Comparison of ENCODE assay signal across 15 cellular contexts in genomic region chr4:11730545-11730944, GRCh38.
DNase-seq lines count a peak whose midpoint lies in the region; ATAC-seq and TF ChIP-seq lines count a peak whose summit lies in the region.
"Had no signal": no experiment of that assay in that cellular context is flagged by ENCODE, and none has a peak within 500 bp of the region (broad histone marks: within the 10 kb centered on the region; RNA-seq: fewer than 3 reads in every experiment).

No MANE protein-coding gene starts in this region.

- H2BK120ac ChIP-seq in trophoblast cell (ENCODE audit: insufficient read depth, low read length, poor library complexity) = no peak overlapping the region

- H3K27me3 ChIP-seq in hepatocyte (no peaks in the 10 kb centered on the region), trophoblast cell (ENCODE audit: insufficient read depth, low read length) (no peaks in the 10 kb centered on the region), esophagus muscularis mucosa (no peaks in the 10 kb centered on the region)

- H3K4me3 ChIP-seq in hepatocyte (no peak overlapping the region), mucosa of descending colon (no peak overlapping the region), trophoblast cell (ENCODE audit: low read depth, low read length) (no peak overlapping the region), esophagus muscularis mucosa (no peak overlapping the region)
- H3K4me3 ChIP-seq: A549 had no signal

- intact Hi-C loops in mucosa of descending colon (cut with DNase I, micrococcal nuclease) = no loop called here
- intact Hi-C loops in esophagus muscularis mucosa (cut with DNase I) = no loop called here

- TF ChIP-seq EP300 in esophagus muscularis mucosa (IDR thresholded peaks at IDR 0.05) = no peak

- H3K4ac ChIP-seq in trophoblast cell (ENCODE audit: low read depth, low read length) = no peak overlapping the region

- 90% methylated on average over 1 of the region's 1 CpG for WGBS in hepatocyte (ENCODE audit: low lambda C conversion rate, missing lambda C conversion rate)
- no CpG with 5 or more reads among the region's 1 CpG for WGBS in trophoblast cell (ENCODE audit: extremely low coverage, insufficient coverage, insufficient read length)
- whole genome bisulfite sequencing in esophagus muscularis mucosa = 89% methylated on average over 1 of the region's 1 CpG

- TF ChIP-seq CTCF in hepatocyte (IDR thresholded peaks at IDR 0.05; ENCODE audit: poor library complexity) = no peak
- TF ChIP-seq CTCF in mucosa of descending colon (IDR thresholded peaks at IDR 0.05) = no peak
- TF ChIP-seq CTCF in esophagus muscularis mucosa (IDR thresholded peaks at IDR 0.05) = no peak

- H3K36me3 ChIP-seq in hepatocyte (replicated peaks; ENCODE audit: insufficient read depth, low read depth) = no peaks in the 10 kb centered on the region
- H3K36me3 ChIP-seq in mucosa of descending colon (ENCODE audit: low read depth) = no peaks in the 10 kb centered on the region
- no peaks in the 10 kb centered on the region for H3K36me3 ChIP-seq in trophoblast cell (ENCODE audit: control insufficient read depth in 1 of 2, insufficient read depth in 2 of 2, low read length in 2 of 2)
- H3K36me3 ChIP-seq in esophagus muscularis mucosa = no peaks in the 10 kb centered on the region

- no peak overlapping the region for H2BK5ac ChIP-seq in trophoblast cell (ENCODE audit: low read depth, low read length, poor library complexity)

- no peak overlapping the region for H2AK5ac ChIP-seq in trophoblast cell (ENCODE audit: low read length)

- H3K23ac ChIP-seq in trophoblast cell (ENCODE audit: low read length) = no peak overlapping the region

- no peaks in the 10 kb centered on the region for H3K79me1 ChIP-seq in trophoblast cell (ENCODE audit: low read length)

- no peaks in the 10 kb centered on the region for H4K20me1 ChIP-seq in hepatocyte (ENCODE audit: insufficient read depth, poor library complexity, severe bottlenecking)

- no peak overlapping the region for H4K8ac ChIP-seq in trophoblast cell (ENCODE audit: low read depth, low read length)

- H2AFZ ChIP-seq in hepatocyte (no peak overlapping the region), trophoblast cell (ENCODE audit: insufficient read depth, low read length, poor library complexity) (no peak overlapping the region)

- no peaks in the 10 kb centered on the region for H3K9me2 ChIP-seq in hepatocyte (replicated peaks; ENCODE audit: insufficient read depth)

- H3K27ac ChIP-seq in hepatocyte (peak overlapping the region; percentile 77), trophoblast cell (ENCODE audit: low read depth, low read length) (no peak overlapping the region), esophagus muscularis mucosa (replicated peaks in 1 of 4) (no peak overlapping the region)
- H3K27ac ChIP-seq: 22Rv1, A549, C4-2B had no signal

- H3K4me2 ChIP-seq in hepatocyte = peak overlapping the region; percentile 36
- no peak overlapping the region for H3K4me2 ChIP-seq in trophoblast cell (ENCODE audit: low read length)
- H3K4me2 ChIP-seq: A549 had no signal

- H3K9ac ChIP-seq in trophoblast cell (ENCODE audit: low read length) = no peak overlapping the region

- H3K79me2 ChIP-seq in hepatocyte (no peaks in the 10 kb centered on the region), trophoblast cell (ENCODE audit: control insufficient read depth, insufficient read depth, low read length, poor library complexity) (no peaks in the 10 kb centered on the region)

- no peak overlapping the region for H4K12ac ChIP-seq in trophoblast cell (ENCODE audit: low read depth, low read length)

- no peak overlapping the region for H2BK12ac ChIP-seq in trophoblast cell (ENCODE audit: low read length)

- peak; percentile 37 for ATAC-seq in mucosa of descending colon
- ATAC-seq: A549 had no signal

- H3K4me1 ChIP-seq in hepatocyte (ENCODE audit: insufficient read depth) (peaks cover 14% of the 10 kb centered on the region), mucosa of descending colon (ENCODE audit: low read depth) (no peaks in the 10 kb centered on the region), trophoblast cell (ENCODE audit: control insufficient read depth in 1 of 2, insufficient read depth in 2 of 2, low read length in 2 of 2) (no peaks in the 10 kb centered on the region), esophagus muscularis mucosa (no peaks in the 10 kb centered on the region)
- H3K4me1 ChIP-seq: A549, Caco-2 had no signal

- H4K91ac ChIP-seq in trophoblast cell (ENCODE audit: low read depth, low read length) = no peak overlapping the region

- H3K18ac ChIP-seq in trophoblast cell (ENCODE audit: low read length) = no peak overlapping the region

- no peak overlapping the region for H3K14ac ChIP-seq in trophoblast cell (ENCODE audit: low read length)

- no peak for TF ChIP-seq POLR2A in esophagus muscularis mucosa (IDR thresholded peaks at IDR 0.05; ENCODE audit: low read depth)

- DNase-seq in NCI-H510A treated with DMSO at 0.1 percent for 48 hours (lab: John Stamatoyannopoulos, UW) (peak; percentile 34), NCI-H510A (lab: John Stamatoyannopoulos, UW) (no peak), HuH-7 (ENCODE audit: low spot score) (peak; percentile 12), hepatocyte (ENCODE audit: low spot score) (no peak), mucosa of descending colon (no peak), trophoblast cell (no peak), esophagus muscularis mucosa (ENCODE audit: extremely low spot score) (no peak)
- DNase-seq: AML-193; Caco-2; CD4-positive, alpha-beta T cell; DMS79 treated with DMSO at 0.1 percent for 48 hours; H9 had no signal

- H3K9me3 ChIP-seq in hepatocyte (ENCODE audit: low read depth) = no peaks in the 10 kb centered on the region
- H3K9me3 ChIP-seq in mucosa of descending colon = no peaks in the 10 kb centered on the region
- H3K9me3 ChIP-seq in trophoblast cell (ENCODE audit: insufficient read depth, low read depth, low read length) = no peaks in the 10 kb centered on the region
- peaks cover 0 to 3% (median 0%) of the 10 kb centered on the region in 4 donors for H3K9me3 ChIP-seq in esophagus muscularis mucosa
- H3K9me3 ChIP-seq: A549, Caco-2 had no signal

Comparison
In these comparisons a context has a peak if more than half of its experiments do, and no peak if none do; other contexts are left out.
1. DNase-seq: peak in NCI-H510A treated with DMSO at 0.1 percent for 48 hours (single experiment) and HuH-7 (single experiment); none in NCI-H510A (single experiment), hepatocyte (single experiment), mucosa of descending colon (0 of 3), trophoblast cell (0 of 2) and esophagus muscularis mucosa (single experiment).